In the genomic region with DNA sequence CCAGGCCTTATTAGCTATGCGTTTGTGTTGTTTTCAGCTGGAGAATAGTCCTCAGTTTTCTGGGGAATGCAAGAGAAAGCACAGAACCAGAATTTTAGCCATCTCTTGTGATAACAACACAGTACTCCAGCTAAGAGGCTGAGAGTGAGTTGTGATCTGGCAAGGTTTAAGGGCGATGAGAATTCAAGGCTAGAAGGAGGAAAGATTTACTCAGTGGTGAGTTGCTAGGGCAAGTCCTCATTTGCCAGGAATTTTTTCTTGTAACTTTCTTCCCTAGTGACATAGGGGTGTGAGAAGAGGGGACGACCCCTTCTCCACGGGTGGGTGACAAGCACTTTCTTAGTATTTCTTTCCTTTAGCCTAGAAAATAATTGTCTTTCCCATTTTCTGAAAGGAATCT, we compare ENCODE assay signal across 22 cellular contexts.
"Had no signal": no experiment of that assay in that cellular context is flagged by ENCODE, and none has a peak within 500 bp of the region (broad histone marks: within the 10 kb centered on the region; RNA-seq: fewer than 3 reads in every experiment).

No MANE protein-coding gene starts in this region.

- H3K4me1 ChIP-seq: parathyroid adenoma, psoas muscle, sigmoid colon, spleen, suprapubic skin, uterus had no signal

- H2AFZ ChIP-seq: neural progenitor cell, parathyroid adenoma had no signal

- ATAC-seq: left lobe of liver; natural killer cell; psoas muscle; stimulated activated effector memory CD8-positive, alpha-beta T cell treated with anti-CD3 and anti-CD28 coated beads, Interleukin-12 subunit alpha, Interleukin-12 subunit beta, amount 100 ng/mL, for 72 hours had no signal

- H3K9me3 ChIP-seq: neutrophil, psoas muscle, sigmoid colon, spleen, suprapubic skin, thoracic aorta, tibial nerve, uterus had no signal

- H3K9ac ChIP-seq: neural progenitor cell, parathyroid adenoma had no signal

- H3K4me3 ChIP-seq: lung, neural progenitor cell, psoas muscle, sigmoid colon, spleen, suprapubic skin, thoracic aorta, tibial nerve, uterus had no signal

- H3K27me3 ChIP-seq: neural progenitor cell, neutrophil, sigmoid colon, spleen, suprapubic skin, tibial nerve, uterus had no signal

- H3K27ac ChIP-seq: neural progenitor cell, neutrophil, parathyroid adenoma, psoas muscle, sigmoid colon, spleen, suprapubic skin, thoracic aorta, tibial nerve, uterus had no signal

- DNase-seq: islet precursor cell; mesendoderm; naive B cell; natural killer cell; nephron progenitor cell; occipital lobe; psoas muscle; sigmoid colon; small intestine; spleen; stimulated activated CD4-positive, alpha-beta T cell treated with anti-CD3 and anti-CD28 coated beads, Interleukin-4, amount 100 ng/mL, for 24 hours; stimulated activated naive CD4-positive, alpha-beta T cell; uterus had no signal

- H3K36me3 ChIP-seq: neural progenitor cell, neutrophil, sigmoid colon, spleen, suprapubic skin, thoracic aorta, tibial nerve, uterus had no signal

- H3K4me2 ChIP-seq: neural progenitor cell had no signal
